ENCODE assay signal across 1 cellular context in genomic region chr16:10405386-10405939, GRCh38.
TF ChIP-seq lines count a peak whose summit lies in the region.

No MANE protein-coding gene starts in this region.

TF ChIP-seq in K562, 482 proteins besides CTCF, POLR2A, EP300 and RAD21 (continued from another document and continues in another):
- TF ChIP-seq ARID4B (CRISPR knock-in tag; IDR thresholded peaks at IDR 0.05) (no peak), ZNF644 (tag; IDR thresholded peaks at IDR 0.05; ENCODE audit: low read depth) (no peak), TCFL5 (CRISPR knock-in tag; conservative IDR thresholded peaks at IDR 0.05) (no peak), SAP30 (IDR thresholded peaks at IDR 0.05; ENCODE audit: borderline replicate concordance, insufficient read depth, low read depth, low read length, poor library complexity, severe bottlenecking) (no peak), TEAD4 (IDR thresholded peaks at IDR 0.05; ENCODE audit: low read length) (peak; percentile 91), TEAD4 (CRISPR knock-in tag; IDR thresholded peaks at IDR 0.05; ENCODE audit: borderline replicate concordance) (no peak), ZNF407 (IDR thresholded peaks at IDR 0.05; ENCODE audit: low read depth) (no peak), RUNX1 (IDR thresholded peaks at IDR 0.05; ENCODE audit: low read depth) (peak; percentile 62; the same call in 1 of the 2 replicates), TOE1 (IDR thresholded peaks at IDR 0.05; ENCODE audit: borderline replicate concordance) (no peak), TOE1 (CRISPR knock-in tag; IDR thresholded peaks at IDR 0.05; ENCODE audit: borderline replicate concordance, low read depth) (no peak), THRB (CRISPR knock-in tag; conservative IDR thresholded peaks at IDR 0.05) (no peak), STAT6 (CRISPR knock-in tag; IDR thresholded peaks at IDR 0.05) (no peak), CREB3 (tag; conservative IDR thresholded peaks at IDR 0.05; ENCODE audit: low read depth) (no peak), ZNF507 (tag; conservative IDR thresholded peaks at IDR 0.05) (no peak), SRSF9 (IDR thresholded peaks at IDR 0.05; ENCODE audit: borderline replicate concordance, low read depth, low read length) (no peak), PML (IDR thresholded peaks at IDR 0.05; ENCODE audit: low read length) (peak; percentile 40; the same call in 1 of the 2 replicates), MAZ (CRISPR knock-in tag; conservative IDR thresholded peaks at IDR 0.05 in 1 of 2, IDR thresholded peaks at IDR 0.05 in 1 of 2) (no peak), PYGO2 (tag; IDR thresholded peaks at IDR 0.05) (no peak), HDAC2 (IDR thresholded peaks at IDR 0.05) (no peak), SMARCE1 (IDR thresholded peaks at IDR 0.05) (peak; percentile 55; the same call in 1 of the 2 replicates), ZNF589 (CRISPR knock-in tag; IDR thresholded peaks at IDR 0.05; ENCODE audit: low read depth) (0 out of 2 replicates have a peak, but pooled peaks have one; percentile 19), DDX20 (tag; IDR thresholded peaks at IDR 0.05; ENCODE audit: low read depth) (no peak), STAG1 (CRISPR knock-in tag; IDR thresholded peaks at IDR 0.05; ENCODE audit: borderline replicate concordance) (no peak)
